Comparison of ENCODE assay signal across 12 cellular contexts in genomic region chr1:115302390-115302961, GRCh38. TPM values are rescaled to one million over a fixed set of nuclear protein-coding genes. Genes with fewer than 3 reads are reported as not detected.
DNase-seq lines count a peak whose midpoint lies in the region; ATAC-seq and TF ChIP-seq lines count a peak whose summit lies in the region.
"Had no signal": no experiment of that assay in that cellular context is flagged by ENCODE, and none has a peak within 500 bp of the region (broad histone marks: within the 10 kb centered on the region; RNA-seq: fewer than 3 reads in every experiment).

No MANE protein-coding gene starts in this region.

- H3K27me3 ChIP-seq in BLaER1, result no peaks in the 10 kb centered on the region
- peaks cover 0 to 18% (median 0%) of the 10 kb centered on the region in 4 donors for H3K27me3 ChIP-seq in esophagus squamous epithelium
- H3K27me3 ChIP-seq: tibial artery had no signal

- H3K36me3 Mint-ChIP-seq in natural killer cell, result no peaks in the 10 kb centered on the region

- no peak overlapping the region for H3K4me3 Mint-ChIP-seq in natural killer cell

- WGBS in esophagus squamous epithelium, 2 donors, result 24 to 34% methylated on average over 9 of the region's 9 CpGs

- H3K27ac ChIP-seq in BLaER1, result no peak overlapping the region
- H3K27ac ChIP-seq in OCI-LY7 (ENCODE audit: low read depth, low read length, poor library complexity, severe bottlenecking), result no peak overlapping the region
- H3K27ac ChIP-seq in esophagus squamous epithelium, result peak overlapping the region in 3 of 4 donors; percentile 47 to 79 (median 67)
- H3K27ac ChIP-seq: tibial artery had no signal

- TF ChIP-seq CTCF in OCI-LY7 (conservative IDR thresholded peaks at IDR 0.05; ENCODE audit: low read length) (no peak), esophagus squamous epithelium (IDR thresholded peaks at IDR 0.05) (no peak), natural killer cell (IDR thresholded peaks at IDR 0.05) (no peak)

- H3K4me1 Mint-ChIP-seq in natural killer cell, result no peaks in the 10 kb centered on the region

- H3K9me3 ChIP-seq in BLaER1 (no peaks in the 10 kb centered on the region), OCI-LY7 (ENCODE audit: low read length) (no peaks in the 10 kb centered on the region), esophagus squamous epithelium (no peaks in the 10 kb centered on the region)
- H3K9me3 ChIP-seq: tibial artery had no signal

- CTCF ChIA-PET in OCI-LY7 (lab: Charles Lee; ENCODE audit: unreplicated experiment), result no interaction called here

- peaks cover 5 to 13% of the 10 kb centered on the region in 2 donors for H3K27me3 Mint-ChIP-seq in natural killer cell (ENCODE audit: low read depth in 2 of 2)

- no peak overlapping the region for H3K4me3 ChIP-seq in BLaER1
- no peak overlapping the region for H3K4me3 ChIP-seq in OCI-LY7 (ENCODE audit: low read depth, low read length, poor library complexity, severe bottlenecking)
- H3K4me3 ChIP-seq in esophagus squamous epithelium, result no peak overlapping the region
- H3K4me3 ChIP-seq: tibial artery had no signal

- no peak for ATAC-seq in HG02885 (IDR thresholded peaks at IDR 0.05; ENCODE audit: poor library complexity, unreplicated experiment)
- no peak for ATAC-seq in natural killer cell

- 0 out of 2 replicates have a peak overlapping the region, but pooled peaks have one; percentile 26 for H2AFZ ChIP-seq in OCI-LY7 (ENCODE audit: low read length)

- H3K4me1 ChIP-seq in BLaER1 (peaks cover 22% of the 10 kb centered on the region), OCI-LY7 (ENCODE audit: insufficient read depth, low read length, poor library complexity, severe bottlenecking) (peaks cover 8% of the 10 kb centered on the region), esophagus squamous epithelium (peaks cover 12 to 35% (median 27%) of the 10 kb centered on the region in 3 donors)

- H3K4me2 ChIP-seq in BLaER1 (peak overlapping the region; percentile 29), OCI-LY7 (ENCODE audit: low read length) (no peak overlapping the region)

- POLR2A ChIA-PET in OCI-LY7 (lab: Charles Lee), result interaction anchor here (0.6 to 0.9 kb wide), 4 partner anchors 8 to 1175 kb away, joined by 3 to 5 read pairs (median 3); no protein-coding TSS in a partner anchor

- no peaks in the 10 kb centered on the region for H3K9me2 ChIP-seq in OCI-LY7 (ENCODE audit: insufficient read depth, low read length)

- BruUV-seq in OCI-LY7 (replicated peaks; lab: Mats Ljungman, UMichigan), result no TSS peak

- intact Hi-C loops in OCI-LY7 (cut with micrococcal nuclease; ENCODE audit: unreplicated experiment) (no loop called here), esophagus squamous epithelium (cut with DNase I) (no loop called here), natural killer cell (cut with micrococcal nuclease) (loop anchor here (10.0 kb wide), 1 partner anchor 62 kb away; no protein-coding TSS in a partner anchor)

- no peak overlapping the region for H3K27ac Mint-ChIP-seq in natural killer cell

- H4K20me1 ChIP-seq in BLaER1, result no peaks in the 10 kb centered on the region
- H4K20me1 ChIP-seq in OCI-LY7 (ENCODE audit: insufficient read depth, low read length), result no peaks in the 10 kb centered on the region

- no peak for DNase-seq in OCI-LY7 (ENCODE audit: low spot score)
- DNase-seq in esophagus squamous epithelium (lab: John Stamatoyannopoulos, UW), result no peak
- peak; percentile 60 for DNase-seq in non-pigmented ciliary epithelial cell (ENCODE audit: low read depth)
- no peak for DNase-seq in anterior cingulate cortex (lab: John Stamatoyannopoulos, UW)
- no peak for DNase-seq in occipital lobe (lab: John Stamatoyannopoulos, UW)
- DNase-seq in natural killer cell, result no peak
- DNase-seq: Calu3, NCI-H2171 treated with DMSO at 0.1 percent for 48 hours had no signal

- peaks cover 2 to 3% of the 10 kb centered on the region in 2 donors for H3K9me3 Mint-ChIP-seq in natural killer cell

- H3K36me3 ChIP-seq in BLaER1, result no peaks in the 10 kb centered on the region
- H3K36me3 ChIP-seq in OCI-LY7 (ENCODE audit: insufficient read depth, low read length), result no peaks in the 10 kb centered on the region
- no peaks in the 10 kb centered on the region for H3K36me3 ChIP-seq in esophagus squamous epithelium
- H3K36me3 ChIP-seq: tibial artery had no signal

- no peak for TF ChIP-seq POLR2A in esophagus squamous epithelium (IDR thresholded peaks at IDR 0.05)

- H3K79me2 ChIP-seq in OCI-LY7 (ENCODE audit: insufficient read depth, low read depth, low read length), result no peaks in the 10 kb centered on the region

- H3K9ac ChIP-seq in BLaER1, result no peak overlapping the region

RNA-seq across cellular contexts. Expression of gene NGF, which starts 35.6 kb away (rescaled TPM):
- total RNA-seq in OCI-LY7 (2014; rRNA removed; shearing (Covaris generic)), result not detected in 2 replicates
- total RNA-seq in OCI-LY7 (2022) (not detected in 2 replicates), esophagus squamous epithelium (1 to 10 TPM in 1 of 4 donors, not detected in 3; 1.9 TPM), occipital lobe (0.78 TPM), natural killer cell (not detected)
- total RNA-seq: activated CD8-positive, alpha-beta memory T cell treated with anti-CD3 and anti-CD28 coated beads for 36 hours; Calu3 had no signal

Comparison
In these comparisons a context has a peak if more than half of its experiments do, and no peak if none do; other contexts are left out.
1. H3K27ac ChIP-seq: peak in esophagus squamous epithelium (3 of 4); none in BLaER1 (single experiment) and OCI-LY7 (single experiment).